19 cellular contexts compared by ENCODE assay signal in genomic region chr6:56995347-56995746, GRCh38. TPM values are rescaled to one million over a fixed set of nuclear protein-coding genes. Genes with fewer than 3 reads are reported as not detected.
DNase-seq lines count a peak whose midpoint lies in the region; TF ChIP-seq lines count a peak whose summit lies in the region.
"Had no signal": no experiment of that assay in that cellular context is flagged by ENCODE, and none has a peak within 500 bp of the region (broad histone marks: within the 10 kb centered on the region; RNA-seq: fewer than 3 reads in every experiment).

No MANE protein-coding gene starts in this region.

- H4K20me1 ChIP-seq in MM.1S (ENCODE audit: insufficient read depth, low read length) = no peaks in the 10 kb centered on the region

- H3K9me3 ChIP-seq in MM.1S (replicated peaks; ENCODE audit: insufficient read depth, low read length) = no peaks in the 10 kb centered on the region; the same call in 1 of the 2 replicates
- H3K9me3 ChIP-seq in SJCRH30 (replicated peaks) = no peaks in the 10 kb centered on the region
- H3K9me3 ChIP-seq: mucosa of descending colon had no signal

- no peaks in the 10 kb centered on the region for H3F3A ChIP-seq in MM.1S (ENCODE audit: insufficient read depth, low read length)

- no peak for DNase-seq in activated naive CD4-positive, alpha-beta T cell treated with anti-CD3 and anti-CD28 coated beads, Interleukin-2, amount 50 U/mL, for 16 hours
- peak; percentile 14 for DNase-seq in MM.1S
- DNase-seq in chondrocyte (ENCODE audit: low spot score) = no peak
- no peak for DNase-seq in retinal pigment epithelial cell (ENCODE audit: low read depth)
- no peak for DNase-seq in GM10248 (ENCODE audit: extremely low spot score)
- no peak for DNase-seq in NOMO-1 (lab: John Stamatoyannopoulos, UW; ENCODE audit: unreplicated experiment in 2 of 2)
- DNase-seq in SJCRH30 = no peak
- DNase-seq: aorta; heart left ventricle; left cardiac atrium; mucosa of descending colon; NCI-H187 treated with DMSO at 0.1 percent for 48 hours; NK-92 treated with Interleukin-12 subunit alpha and Interleukin-12 subunit beta, amount 100 ng/mL, for 24 hours; stimulated activated naive CD8-positive, alpha-beta T cell treated with anti-CD3 and anti-CD28 coated beads, Interleukin-15, Interleukin-2, amounts not matched to agents 100 U/mL and 50 U/mL, for 24 hours; upper lobe of left lung had no signal

- H3K27me3 Mint-ChIP-seq in activated naive CD4-positive, alpha-beta T cell treated with anti-CD3 and anti-CD28 coated beads, Interleukin-2, amount 50 U/mL, for 24 hours = peaks cover 10% of the 10 kb centered on the region
- no peaks in the 10 kb centered on the region for H3K27me3 Mint-ChIP-seq in chondrocyte (ENCODE audit: low read depth)

- H3K36me3 ChIP-seq in MM.1S (replicated peaks; ENCODE audit: insufficient read depth, low read length) (no peaks in the 10 kb centered on the region), SJCRH30 (no peaks in the 10 kb centered on the region)
- H3K36me3 ChIP-seq: esophagus muscularis mucosa, heart left ventricle, upper lobe of left lung had no signal

- no peak overlapping the region for H3K9ac ChIP-seq in MM.1S (ENCODE audit: low read length)

- peak; percentile 19; the same call in 1 of the 2 replicates for TF ChIP-seq CTCF in MM.1S (IDR thresholded peaks at IDR 0.05; ENCODE audit: low read length)
- peak; percentile 15 for TF ChIP-seq CTCF in chondrocyte (IDR thresholded peaks at IDR 0.05)
- TF ChIP-seq CTCF in retinal pigment epithelial cell (conservative IDR thresholded peaks at IDR 0.05; ENCODE audit: low read depth, low read length) = peak; percentile 29
- no peak for TF ChIP-seq CTCF in GM10248 (IDR thresholded peaks at IDR 0.05; ENCODE audit: control extremely low read depth, extremely low read depth, low read depth, missing control alignments)

- H3K27ac Mint-ChIP-seq in activated naive CD4-positive, alpha-beta T cell treated with anti-CD3 and anti-CD28 coated beads, Interleukin-2, amount 50 U/mL, for 24 hours = peak overlapping the region; percentile 10
- no peak overlapping the region for H3K27ac Mint-ChIP-seq in chondrocyte (ENCODE audit: unreplicated experiment)
- H3K27ac Mint-ChIP-seq: activated T-helper 17 cell treated with anti-CD3 and anti-CD28 coated beads, Interleukin-2, amount 50 U/mL, for 72 hours had no signal

- H3K79me2 ChIP-seq in MM.1S (ENCODE audit: low read length) = no peaks in the 10 kb centered on the region

- peaks cover 2% of the 10 kb centered on the region for H3K36me3 Mint-ChIP-seq in activated naive CD4-positive, alpha-beta T cell treated with anti-CD3 and anti-CD28 coated beads, Interleukin-2, amount 50 U/mL, for 24 hours
- peaks cover 16% of the 10 kb centered on the region for H3K36me3 Mint-ChIP-seq in chondrocyte (ENCODE audit: low read depth)

- H3K9me3 Mint-ChIP-seq in activated naive CD4-positive, alpha-beta T cell treated with anti-CD3 and anti-CD28 coated beads, Interleukin-2, amount 50 U/mL, for 24 hours = no peaks in the 10 kb centered on the region
- peaks cover 11% of the 10 kb centered on the region for H3K9me3 Mint-ChIP-seq in chondrocyte (ENCODE audit: low read depth)
- H3K9me3 Mint-ChIP-seq: activated T-helper 17 cell treated with anti-CD3 and anti-CD28 coated beads, Interleukin-2, amount 50 U/mL, for 72 hours had no signal

- no peaks in the 10 kb centered on the region for H3K4me1 Mint-ChIP-seq in activated naive CD4-positive, alpha-beta T cell treated with anti-CD3 and anti-CD28 coated beads, Interleukin-2, amount 50 U/mL, for 24 hours
- H3K4me1 Mint-ChIP-seq in chondrocyte (ENCODE audit: low read depth) = peaks cover 12% of the 10 kb centered on the region
- H3K4me1 Mint-ChIP-seq: activated T-helper 17 cell treated with anti-CD3 and anti-CD28 coated beads, Interleukin-2, amount 50 U/mL, for 72 hours had no signal

- no peak overlapping the region for H3K4me2 ChIP-seq in MM.1S (ENCODE audit: low read depth, low read length)

- H3K4me1 ChIP-seq in MM.1S (ENCODE audit: low read length) (0 out of 2 replicates have a peak, but pooled peaks cover 5% of the 10 kb centered on the region), SJCRH30 (no peaks in the 10 kb centered on the region)
- H3K4me1 ChIP-seq: esophagus muscularis mucosa, heart left ventricle, upper lobe of left lung had no signal

- no peak overlapping the region for H3K27ac ChIP-seq in MM.1S (ENCODE audit: low read length)
- no peak overlapping the region for H3K27ac ChIP-seq in SJCRH30
- H3K27ac ChIP-seq: esophagus muscularis mucosa, heart left ventricle, skin epidermis, upper lobe of left lung had no signal

- H3K9me2 ChIP-seq in MM.1S (replicated peaks; ENCODE audit: insufficient read depth, low read length) = no peaks in the 10 kb centered on the region

- POLR2A ChIA-PET in GM10248 (lab: Yijun Ruan, JAX) = no interaction called here

- CTCF ChIA-PET in GM10248 (lab: Yijun Ruan, JAX) = interaction anchor here (2.0 to 2.2 kb wide), 3 partner anchors 15 to 92 kb away, joined by 4 to 9 read pairs (median 5); no protein-coding TSS in a partner anchor

- H3K4me3 ChIP-seq in MM.1S (ENCODE audit: low read length) (no peak overlapping the region), retinal pigment epithelial cell (ENCODE audit: low read length) (no peak overlapping the region), SJCRH30 (no peak overlapping the region)
- H3K4me3 ChIP-seq: esophagus muscularis mucosa, heart left ventricle, mucosa of descending colon, skin epidermis, upper lobe of left lung had no signal

- no peak overlapping the region for H3K4me3 Mint-ChIP-seq in activated naive CD4-positive, alpha-beta T cell treated with anti-CD3 and anti-CD28 coated beads, Interleukin-2, amount 50 U/mL, for 24 hours
- H3K4me3 Mint-ChIP-seq in chondrocyte (ENCODE audit: unreplicated experiment) = no peak overlapping the region
- H3K4me3 Mint-ChIP-seq: activated T-helper 17 cell treated with anti-CD3 and anti-CD28 coated beads, Interleukin-2, amount 50 U/mL, for 72 hours had no signal

- no peak overlapping the region for H2AFZ ChIP-seq in MM.1S (ENCODE audit: low read length)

- H3K27me3 ChIP-seq in MM.1S (replicated peaks; ENCODE audit: insufficient read depth, low read length) = no peaks in the 10 kb centered on the region
- H3K27me3 ChIP-seq in SJCRH30 = no peaks in the 10 kb centered on the region
- H3K27me3 ChIP-seq: esophagus muscularis mucosa, heart left ventricle, upper lobe of left lung had no signal

RNA-seq across cellular contexts. Expression of gene BEND6, which starts 40.4 kb away (rescaled TPM):
- total RNA-seq in chondrocyte = 8.9 to 15.8 TPM (median 10.9 TPM) in 3 replicates
- 0.48 and 0.93 TPM in 2 replicates for total RNA-seq in SJCRH30 (2014; rRNA removed; shearing (Covaris generic))

RNA-seq across cellular contexts. Expression of gene KIAA1586, which starts 51.1 kb away (rescaled TPM):
- 12.6 to 18.6 TPM (median 13.4 TPM) in 3 replicates for total RNA-seq in chondrocyte
- 20.9 and 25.0 TPM in 2 replicates for total RNA-seq in SJCRH30 (2014; rRNA removed; shearing (Covaris generic))
